ENCODE assay signal across 9 cellular contexts in genomic region chr16:20674684-20675487, GRCh38. TPM values are rescaled to one million over a fixed set of nuclear protein-coding genes. Genes with fewer than 3 reads are reported as not detected.
DNase-seq lines count a peak whose midpoint lies in the region; ATAC-seq lines count a peak whose summit lies in the region.
"Had no signal": no experiment of that assay in that cellular context is flagged by ENCODE, and none has a peak within 500 bp of the region (broad histone marks: within the 10 kb centered on the region; RNA-seq: fewer than 3 reads in every experiment).

No MANE protein-coding gene starts in this region.

- peak; percentile 54 for DNase-seq in NCI-H2107 treated with DMSO at 0.1 percent for 48 hours (lab: John Stamatoyannopoulos, UW; ENCODE audit: unreplicated experiment)
- DNase-seq in NCI-H2107 (lab: John Stamatoyannopoulos, UW) = no peak
- DNase-seq in activated T-helper 2 cell treated with anti-CD3 and anti-CD28 coated beads, Interferon-gamma antibody, Interleukin-2, Interleukin-4, amounts not matched to agents 10 μg/mL and 5 μg/mL and 100 μg/mL, durations not matched to agents 14 hours and 24 hours and 36 hours (ENCODE audit: low spot score) = no peak
- DNase-seq in immature natural killer cell = no peak
- DNase-seq in stimulated activated naive CD8-positive, alpha-beta T cell treated with anti-CD3 and anti-CD28 coated beads, Interleukin-15, amount 100 ng/mL, for 72 hours = no peak
- DNase-seq: NCI-H526 treated with DMSO at 0.1 percent for 48 hours had no signal

- H3K27ac Mint-ChIP-seq in activated T-helper 2 cell treated with anti-CD3 and anti-CD28 coated beads, Interferon-gamma antibody, Interleukin-2, Interleukin-4, amounts not matched to agents 10 μg/mL and 5 μg/mL and 100 μg/mL, durations not matched to agents 14 hours and 24 hours and 36 hours = peak overlapping the region; percentile 0
- peak overlapping the region; percentile 83 to 94 (median 90) for H3K27ac Mint-ChIP-seq in immature natural killer cell
- peak overlapping the region in 1 of 2 donors; percentile 61 for H3K27ac Mint-ChIP-seq in stimulated activated naive CD8-positive, alpha-beta T cell treated with anti-CD3 and anti-CD28 coated beads, Interleukin-15, amount 100 ng/mL, for 72 hours

- no peaks in the 10 kb centered on the region for H3K36me3 Mint-ChIP-seq in activated T-helper 2 cell treated with anti-CD3 and anti-CD28 coated beads, Interferon-gamma antibody, Interleukin-2, Interleukin-4, amounts not matched to agents 10 μg/mL and 5 μg/mL and 100 μg/mL, durations not matched to agents 14 hours and 24 hours and 36 hours (ENCODE audit: low read depth)
- peaks cover 0 to 6% (median 0%) of the 10 kb centered on the region in 3 donors for H3K36me3 Mint-ChIP-seq in immature natural killer cell

- peaks cover 24% of the 10 kb centered on the region for H3K4me1 Mint-ChIP-seq in activated T-helper 2 cell treated with anti-CD3 and anti-CD28 coated beads, Interferon-gamma antibody, Interleukin-2, Interleukin-4, amounts not matched to agents 10 μg/mL and 5 μg/mL and 100 μg/mL, durations not matched to agents 14 hours and 24 hours and 36 hours (ENCODE audit: low read depth)
- peaks cover 33 to 47% of the 10 kb centered on the region in 2 donors for H3K4me1 Mint-ChIP-seq in immature natural killer cell
- H3K4me1 Mint-ChIP-seq in stimulated activated naive CD8-positive, alpha-beta T cell treated with anti-CD3 and anti-CD28 coated beads, Interleukin-15, amount 100 ng/mL, for 72 hours = peaks cover 29% of the 10 kb centered on the region

- peak overlapping the region; percentile 56 for H3K4me3 Mint-ChIP-seq in activated T-helper 2 cell treated with anti-CD3 and anti-CD28 coated beads, Interferon-gamma antibody, Interleukin-2, Interleukin-4, amounts not matched to agents 10 μg/mL and 5 μg/mL and 100 μg/mL, durations not matched to agents 14 hours and 24 hours and 36 hours (ENCODE audit: low read depth)
- peak overlapping the region; percentile 84 to 95 (median 86) for H3K4me3 Mint-ChIP-seq in immature natural killer cell
- peak overlapping the region; percentile 54 to 78 for H3K4me3 Mint-ChIP-seq in stimulated activated naive CD8-positive, alpha-beta T cell treated with anti-CD3 and anti-CD28 coated beads, Interleukin-15, amount 100 ng/mL, for 72 hours

- no peak for ATAC-seq in stimulated activated naive CD8-positive, alpha-beta T cell treated with anti-CD3 and anti-CD28 coated beads, Interleukin-15, amount 100 ng/mL, for 72 hours
- ATAC-seq in HG03095 (IDR thresholded peaks at IDR 0.05; ENCODE audit: unreplicated experiment) (no peak), HG03097 (IDR thresholded peaks at IDR 0.05; ENCODE audit: low FRiP score, unreplicated experiment) (no peak), HG03439 (IDR thresholded peaks at IDR 0.05; ENCODE audit: unreplicated experiment) (no peak)

- intact Hi-C loops in activated T-helper 2 cell treated with anti-CD3 and anti-CD28 coated beads, Interferon-gamma antibody, Interleukin-2, Interleukin-4, amounts not matched to agents 10 μg/mL and 5 μg/mL and 100 μg/mL, durations not matched to agents 14 hours and 24 hours and 36 hours (cut with micrococcal nuclease) = no loop called here

- H3K9me3 Mint-ChIP-seq in activated T-helper 2 cell treated with anti-CD3 and anti-CD28 coated beads, Interferon-gamma antibody, Interleukin-2, Interleukin-4, amounts not matched to agents 10 μg/mL and 5 μg/mL and 100 μg/mL, durations not matched to agents 14 hours and 24 hours and 36 hours = no peaks in the 10 kb centered on the region
- H3K9me3 Mint-ChIP-seq in immature natural killer cell = no peaks in the 10 kb centered on the region
- no peaks in the 10 kb centered on the region for H3K9me3 Mint-ChIP-seq in stimulated activated naive CD8-positive, alpha-beta T cell treated with anti-CD3 and anti-CD28 coated beads, Interleukin-15, amount 100 ng/mL, for 72 hours

- H3K27me3 Mint-ChIP-seq in activated T-helper 2 cell treated with anti-CD3 and anti-CD28 coated beads, Interferon-gamma antibody, Interleukin-2, Interleukin-4, amounts not matched to agents 10 μg/mL and 5 μg/mL and 100 μg/mL, durations not matched to agents 14 hours and 24 hours and 36 hours (ENCODE audit: low read depth) = peaks cover 7% of the 10 kb centered on the region
- peaks cover 0 to 2% (median 1%) of the 10 kb centered on the region in 3 donors for H3K27me3 Mint-ChIP-seq in immature natural killer cell (ENCODE audit: low read depth in 3 of 3)
- no peaks in the 10 kb centered on the region for H3K27me3 Mint-ChIP-seq in stimulated activated naive CD8-positive, alpha-beta T cell treated with anti-CD3 and anti-CD28 coated beads, Interleukin-15, amount 100 ng/mL, for 72 hours

RNA-seq across cellular contexts. Expression of gene ACSM1, which starts 22.6 kb away (rescaled TPM):
- 1.6 and 1.7 TPM in 2 replicates for total RNA-seq in activated T-helper 2 cell treated with anti-CD3 and anti-CD28 coated beads, Interferon-gamma antibody, Interleukin-2, Interleukin-4, amounts not matched to agents 10 μg/mL and 5 μg/mL and 100 μg/mL, durations not matched to agents 14 hours and 24 hours and 36 hours
- 1 to 10 TPM in 1 of 3 donors, under 1 TPM in 1, not detected in 1; 0.49 to 1.1 TPM for polyA plus RNA-seq in immature natural killer cell
